In genomic region chr6:158854214-158855101, GRCh38 we compare ENCODE assay signal across 1 cellular context.
TF ChIP-seq lines count a peak whose summit lies in the region.

No MANE protein-coding gene starts in this region.

TF ChIP-seq in K562, 482 proteins besides CTCF, POLR2A, EP300 and RAD21 (continued from another document and continues in another):
- TF ChIP-seq ZNF609 (CRISPR knock-in tag; IDR thresholded peaks at IDR 0.05; ENCODE audit: borderline replicate concordance) (no peak), ZNF589 (CRISPR knock-in tag; IDR thresholded peaks at IDR 0.05; ENCODE audit: low read depth) (peak; percentile 65; the same call in 1 of the 2 replicates), EGR1 (conservative IDR thresholded peaks at IDR 0.05) (peak; percentile 14; the same call in 1 of the 2 replicates), ID3 (CRISPR knock-in tag; IDR thresholded peaks at IDR 0.05) (no peak), ID3 (tag; IDR thresholded peaks at IDR 0.05) (peak; percentile 24; the same call in 1 of the 2 replicates), RERE (CRISPR knock-in tag; IDR thresholded peaks at IDR 0.05; ENCODE audit: borderline replicate concordance) (no peak), PRPF4 (IDR thresholded peaks at IDR 0.05; ENCODE audit: insufficient read depth, low read depth, low read length, poor library complexity, severe bottlenecking) (no peak), HDAC1 (IDR thresholded peaks at IDR 0.05) (peak in 1 of 2 experiments; percentile 56; a peak in 1 of 4 replicates), ZNF512 (tag; IDR thresholded peaks at IDR 0.05) (no peak), ZNF551 (CRISPR knock-in tag; IDR thresholded peaks at IDR 0.05) (no peak), TEAD2 (tag; IDR thresholded peaks at IDR 0.05) (no peak), ZKSCAN3 (CRISPR knock-in tag; IDR thresholded peaks at IDR 0.05) (no peak; the same call in 1 of the 2 replicates), SRF (CRISPR knock-in tag; IDR thresholded peaks at IDR 0.05) (no peak), ZNF717 (CRISPR knock-in tag; IDR thresholded peaks at IDR 0.05) (no peak), FUS (optimal IDR thresholded peaks at IDR 0.05; ENCODE audit: low read depth, low read length) (no peak), ZKSCAN8 (CRISPR knock-in tag; IDR thresholded peaks at IDR 0.05) (no peak), SAP30 (IDR thresholded peaks at IDR 0.05; ENCODE audit: borderline replicate concordance, insufficient read depth, low read depth, low read length, poor library complexity, severe bottlenecking) (no peak), ZNF280B (CRISPR knock-in tag; IDR thresholded peaks at IDR 0.05) (no peak), ILF3 (IDR thresholded peaks at IDR 0.05; ENCODE audit: borderline replicate concordance) (no peak), NKRF (IDR thresholded peaks at IDR 0.05; ENCODE audit: borderline replicate concordance) (peak; percentile 20; the same call in 1 of the 2 replicates), PKNOX1 (IDR thresholded peaks at IDR 0.05) (peak; percentile 57), MXI1 (IDR thresholded peaks at IDR 0.05; ENCODE audit: low read depth, low read length) (no peak), CHCHD3 (CRISPR knock-in tag; IDR thresholded peaks at IDR 0.05) (no peak), HCFC1 (IDR thresholded peaks at IDR 0.05; ENCODE audit: low read depth, low read length) (no peak), ETV1 (tag; conservative IDR thresholded peaks at IDR 0.05; ENCODE audit: low read depth) (0 out of 2 replicates have a peak, but pooled peaks have one; percentile 10), SREBF2 (CRISPR knock-in tag; IDR thresholded peaks at IDR 0.05) (no peak), PYGO2 (tag; IDR thresholded peaks at IDR 0.05) (0 out of 2 replicates have a peak, but pooled peaks have one; percentile 55), BCOR (IDR thresholded peaks at IDR 0.05) (peak; percentile 59; the same call in 1 of the 2 replicates), ZNF3 (CRISPR knock-in tag; IDR thresholded peaks at IDR 0.05) (no peak), ZNF57 (CRISPR knock-in tag; IDR thresholded peaks at IDR 0.05) (no peak), ZNF592 (IDR thresholded peaks at IDR 0.05) (peak; percentile 92), HDAC2 (IDR thresholded peaks at IDR 0.05) (peak; percentile 92), MNT (conservative IDR thresholded peaks at IDR 0.05) (peak in 1 of 2 experiments; percentile 39; a peak in 3 of 4 replicates), CBX2 (IDR thresholded peaks at IDR 0.05; ENCODE audit: insufficient read depth, low read length, poor library complexity, severe bottlenecking) (no peak), TRIM24 (IDR thresholded peaks at IDR 0.05) (peak; percentile 63 to 67)
